In genomic region chr15:67086650-67086941, GRCh38 we compare ENCODE assay signal across 13 cellular contexts. TPM values are rescaled to one million over a fixed set of nuclear protein-coding genes. Genes with fewer than 3 reads are reported as not detected.
A peak's percentile ranks its signal among the peaks of the same experiment; 100 is the strongest.
DNase-seq lines count a peak whose midpoint lies in the region; ATAC-seq, FAIRE-seq and TF ChIP-seq lines count a peak whose summit lies in the region.
"Had no signal": no experiment of that assay in that cellular context is flagged by ENCODE, and none has a peak within 500 bp of the region (broad histone marks: within the 10 kb centered on the region; RNA-seq: fewer than 3 reads in every experiment).

No MANE protein-coding gene starts in this region.

- H3K4me3 Mint-ChIP-seq in activated T-cell treated with anti-CD3 and anti-CD28 coated beads, Interleukin-2, amount 50 U/mL, for 72 hours = peak overlapping the region; percentile 59 to 76
- peak overlapping the region; percentile 77 for H3K4me3 Mint-ChIP-seq in T-helper 17 cell

- TF ChIP-seq CTCF in keratinocyte (optimal IDR thresholded peaks at IDR 0.05 in 1 of 3, IDR thresholded peaks at IDR 0.05 in 1 of 3, conservative IDR thresholded peaks at IDR 0.05 in 1 of 3; ENCODE audit: extremely low read depth in 1 of 3, insufficient read depth in 2 of 3, low read length in 3 of 3) = no peak
- TF ChIP-seq CTCF in transverse colon (IDR thresholded peaks at IDR 0.05) = no peak

- peaks cover 0 to 2% of the 10 kb centered on the region in 2 donors for H3K9me3 Mint-ChIP-seq in activated T-cell treated with anti-CD3 and anti-CD28 coated beads, Interleukin-2, amount 50 U/mL, for 72 hours

- no peak overlapping the region for H3K4me2 ChIP-seq in keratinocyte (ENCODE audit: control insufficient read depth, extremely low read depth, insufficient read depth, low read depth, low read length)

- intact Hi-C loops in transverse colon (cut with DNase I; ENCODE audit: low total_unique reads) = no loop called here

- ATAC-seq in activated T-cell treated with anti-CD3 and anti-CD28 coated beads, Interleukin-2, amount 50 U/mL, for 72 hours (replicated peaks in 1 of 2) = no peak
- no peak for ATAC-seq in T-helper 17 cell
- no peak for ATAC-seq in GM21526 (IDR thresholded peaks at IDR 0.05; ENCODE audit: low FRiP score, unreplicated experiment)

- H3K27me3 Mint-ChIP-seq in activated T-cell treated with anti-CD3 and anti-CD28 coated beads, Interleukin-2, amount 50 U/mL, for 72 hours (ENCODE audit: low read depth) = no peaks in the 10 kb centered on the region
- H3K27me3 Mint-ChIP-seq in T-helper 17 cell = no peaks in the 10 kb centered on the region

- no peak overlapping the region for H3K4me3 ChIP-seq in keratinocyte (ENCODE audit: control insufficient read depth in 2 of 3, extremely low read depth in 1 of 3, insufficient read depth in 2 of 3, low read depth in 1 of 3, low read length in 3 of 3)
- H3K4me3 ChIP-seq in transverse colon = no peak overlapping the region
- H3K4me3 ChIP-seq: SJSA1 had no signal

- peaks cover 13% of the 10 kb centered on the region for H3K9me1 ChIP-seq in keratinocyte (ENCODE audit: control insufficient read depth, extremely low read depth, insufficient read depth, low read length)

- H3K27ac ChIP-seq in keratinocyte (ENCODE audit: control insufficient read depth, insufficient read depth, low read length) (peak overlapping the region; percentile 43), transverse colon (peak overlapping the region; percentile 43 to 62 (median 56))
- H3K27ac ChIP-seq: SJSA1 had no signal

- H4K20me1 ChIP-seq in keratinocyte (ENCODE audit: control insufficient read depth, extremely low read depth, insufficient read depth, low read length) = peaks cover 19% of the 10 kb centered on the region

- in situ Hi-C loops in transverse colon (cut with MboI; ENCODE audit: low pct_ligation_motif_present in 1 of 4, low pct_unique_long_range_greater_than_20kb in 1 of 4, low sequenced_read_pairs in 3 of 4) = no loop called here

- no peak for TF ChIP-seq EP300 in transverse colon (IDR thresholded peaks at IDR 0.05; ENCODE audit: low read depth)

- H3K4me1 ChIP-seq in keratinocyte (ENCODE audit: control insufficient read depth, extremely low read depth, insufficient read depth, low read length) = peaks cover 84% of the 10 kb centered on the region
- H3K4me1 ChIP-seq in transverse colon = peaks cover 60 to 94% (median 72%) of the 10 kb centered on the region in 4 donors

- H3K27me3 ChIP-seq in keratinocyte (ENCODE audit: control insufficient read depth, extremely low read depth, insufficient read depth, low read length) (no peaks in the 10 kb centered on the region), transverse colon (no peaks in the 10 kb centered on the region)
- H3K27me3 ChIP-seq: SJSA1 had no signal

- dilution Hi-C loops in keratinocyte (cut with MboI; ENCODE audit: extremely low pct_ligation_motif_present, low sequenced_read_pairs) = no loop called here

- H3K79me2 ChIP-seq in keratinocyte (ENCODE audit: control insufficient read depth, insufficient read depth, low read length) = peaks cover 90% of the 10 kb centered on the region

- FAIRE-seq in keratinocyte (lab: Jason Lieb, UNC) = no peak
- FAIRE-seq: kidney, small intestine had no signal

- DNase-seq in activated T-cell treated with anti-CD3 and anti-CD28 coated beads, Interleukin-2, amount 50 U/mL, for 72 hours = no peak
- DNase-seq in activated T-cell treated with anti-CD3 and anti-CD28 coated beads, Interleukin-2, amount 50 U/mL, for 48 hours = no peak
- DNase-seq in T-helper 17 cell (no peak), keratinocyte (ENCODE audit: low read depth, low spot score) (no peak), transverse colon (no peak), AG08395 (ENCODE audit: low spot score) (no peak)
- DNase-seq in stimulated activated CD4-positive, alpha-beta T cell treated with anti-CD3 and anti-CD28 coated beads, Interleukin-12 subunit alpha, Interleukin-12 subunit beta, amount 100 ng/mL, for 4 hours = no peak
- DNase-seq: kidney, NCI-H1105 treated with DMSO at 0.1 percent for 48 hours, NCI-H526 treated with DMSO at 0.1 percent for 48 hours, small intestine had no signal

- H3K36me3 ChIP-seq in keratinocyte (ENCODE audit: control insufficient read depth in 2 of 2, extremely low read depth in 1 of 2, insufficient read depth in 2 of 2, low read length in 2 of 2) (peaks cover 7 to 39% of the 10 kb centered on the region in 2 experiments), transverse colon (no peaks in the 10 kb centered on the region)

- H3K9me3 ChIP-seq in T-helper 17 cell (ENCODE audit: control insufficient read depth, low read length, poor library complexity, severe bottlenecking) = no peaks in the 10 kb centered on the region
- no peaks in the 10 kb centered on the region for H3K9me3 ChIP-seq in keratinocyte (ENCODE audit: control insufficient read depth, low read depth, low read length)
- H3K9me3 ChIP-seq in transverse colon = no peaks in the 10 kb centered on the region
- H3K9me3 ChIP-seq: SJSA1 had no signal

- H3K36me3 Mint-ChIP-seq in activated T-cell treated with anti-CD3 and anti-CD28 coated beads, Interleukin-2, amount 50 U/mL, for 72 hours (ENCODE audit: insufficient read depth in 2 of 2) = peaks cover 6 to 11% of the 10 kb centered on the region in 2 donors
- H3K36me3 Mint-ChIP-seq in T-helper 17 cell (ENCODE audit: low read depth) = peaks cover 2% of the 10 kb centered on the region

- no peak overlapping the region for H2AFZ ChIP-seq in keratinocyte (ENCODE audit: control insufficient read depth, low read length)

- WGBS in transverse colon (ENCODE audit: low coverage in 1 of 2), 2 donors = 78 to 80% methylated on average over 3 to 5 of the region's 5 CpGs

- peak overlapping the region; percentile 10 for H3K9ac ChIP-seq in keratinocyte (ENCODE audit: control insufficient read depth, extremely low read depth, insufficient read depth, low read length)

- no peak overlapping the region for H3K27ac Mint-ChIP-seq in activated T-cell treated with anti-CD3 and anti-CD28 coated beads, Interleukin-2, amount 50 U/mL, for 72 hours
- H3K27ac Mint-ChIP-seq in T-helper 17 cell = peak overlapping the region; percentile 99

- H3K4me1 Mint-ChIP-seq in activated T-cell treated with anti-CD3 and anti-CD28 coated beads, Interleukin-2, amount 50 U/mL, for 72 hours (ENCODE audit: low read depth) = peaks cover 100% of the 10 kb centered on the region
- peaks cover 77% of the 10 kb centered on the region for H3K4me1 Mint-ChIP-seq in T-helper 17 cell

- no peak for TF ChIP-seq POLR2A in transverse colon (IDR thresholded peaks at IDR 0.05)

RNA-seq across cellular contexts. Expression of gene SMAD3, which starts 21.2 kb away (rescaled TPM):
- 10 to 100 TPM; 47.4 to 68.9 TPM for total RNA-seq in activated T-cell treated with anti-CD3 and anti-CD28 coated beads, Interleukin-2, amount 50 U/mL, for 72 hours
- total RNA-seq in T-helper 17 cell = 10 to 100 TPM; 79.8 to 82.9 TPM
- polyA plus RNA-seq in keratinocyte = 30.6 to 52.9 TPM (median 33.7 TPM) in 3 replicates
- polyA plus RNA-seq in keratinocyte (2011; ENCODE audit: low read depth) = 8.1 TPM
- polyA plus RNA-seq in keratinocyte (2011; cell fraction: cytosol; rRNA removed) = 23.9 and 26.7 TPM in 2 replicates
- polyA plus RNA-seq in keratinocyte (2011; cell fraction: nucleus; rRNA removed) = 74.9 and 76.8 TPM in 2 replicates
- polyA plus RNA-seq in keratinocyte (2012; ENCODE audit: low replicate concordance) = 26.5 and 44.9 TPM in 2 replicates
- polyA minus RNA-seq in keratinocyte = 45.4 to 160 TPM (median 47.7 TPM) in 3 replicates
- 23.8 TPM for polyA minus RNA-seq in keratinocyte (2011; cell fraction: cytosol; rRNA and poly(A)+ RNA removed)
- polyA minus RNA-seq in keratinocyte (2011; cell fraction: nucleus; rRNA and poly(A)+ RNA removed) = 30.5 and 55.1 TPM in 2 replicates
- total RNA-seq in transverse colon = 10 to 100 TPM; 30.9 to 65.1 (median 57.0) TPM
